ENCODE assay signal across 8 cellular contexts in the genomic region with DNA sequence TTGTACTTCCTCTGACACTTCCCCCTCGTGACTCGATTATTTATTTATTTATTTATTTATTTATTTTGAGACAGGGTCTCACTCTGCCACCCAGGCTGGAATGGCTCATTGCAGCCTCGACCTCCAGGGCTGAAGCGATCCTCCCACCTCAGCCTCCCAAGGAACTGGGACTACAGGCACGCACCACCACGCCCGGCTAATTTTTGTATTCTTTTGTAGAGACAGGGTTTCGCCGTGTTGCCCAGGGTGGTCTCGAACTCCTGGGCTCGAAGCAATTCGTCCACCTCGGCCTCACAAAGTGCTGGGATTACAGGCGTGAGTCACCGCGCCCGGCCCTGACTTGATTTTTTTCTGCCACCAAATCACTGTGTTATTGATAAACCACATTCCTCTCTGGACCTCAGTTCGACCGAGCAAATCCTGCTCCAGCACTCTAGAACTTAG. TPM values are rescaled to one million over a fixed set of nuclear protein-coding genes. Genes with fewer than 3 reads are reported as not detected.
A peak's percentile ranks its signal among the peaks of the same experiment; 100 is the strongest.
DNase-seq lines count a peak whose midpoint lies in the region; ATAC-seq and TF ChIP-seq lines count a peak whose summit lies in the region.

No MANE protein-coding gene starts in this region.

- POLR2A ChIA-PET in T-cell (lab: Charles Lee) = interaction anchor here (0.6 to 1.9 kb wide), 14 partner anchors 8 to 383 kb away, joined by 3 to 26 read pairs (median 4); a partner anchor contains a TSS

- H3K4me2 ChIP-seq in smooth muscle cell = peak overlapping the region; percentile 98

- H3K27me3 Mint-ChIP-seq in T-cell = peaks cover 6 to 29% of the 10 kb centered on the region in 2 donors

- no peaks in the 10 kb centered on the region for H3K9me3 Mint-ChIP-seq in T-cell

- H3K27ac Mint-ChIP-seq in T-cell = peak overlapping the region; percentile 97 to 98

- no peak for TF ChIP-seq CTCF in gastroesophageal sphincter (IDR thresholded peaks at IDR 0.05)
- TF ChIP-seq CTCF in smooth muscle cell (IDR thresholded peaks at IDR 0.05; ENCODE audit: borderline replicate concordance, insufficient read depth, poor library complexity, severe bottlenecking) = no peak

- CTCF ChIA-PET in T-cell (lab: Charles Lee) = interaction anchor here (0.6 to 1.9 kb wide), 14 partner anchors 8 to 234 kb away, joined by 3 to 18 read pairs (median 6); a partner anchor contains a TSS

- peaks cover 39% of the 10 kb centered on the region for H3F3A ChIP-seq in smooth muscle cell (ENCODE audit: low read depth)

- H3K4me3 ChIP-seq in gastroesophageal sphincter (peak overlapping the region; percentile 83 to 89), smooth muscle cell (peak overlapping the region; percentile 79)

- peaks cover 48 to 51% (median 51%) of the 10 kb centered on the region in 3 donors for H3K4me1 Mint-ChIP-seq in T-cell

- DNase-seq in T-cell (no peak), smooth muscle cell (lab: John Stamatoyannopoulos, UW; ENCODE audit: unreplicated experiment) (no peak), NK-92 (lab: John Stamatoyannopoulos, UW; ENCODE audit: unreplicated experiment) (no peak), NOMO-1 treated with dmso at 0.1 percent for 144 hours (lab: John Stamatoyannopoulos, UW; ENCODE audit: unreplicated experiment) (no peak), mesenteric fat pad (ENCODE audit: low spot score) (no peak), DMS79 (lab: John Stamatoyannopoulos, UW) (no peak)

- WGBS in gastroesophageal sphincter (ENCODE audit: low coverage in 1 of 2), 2 donors = 28 to 49% methylated on average over 7 to 18 of the region's 19 CpGs
- 14% methylated on average over 19 of the region's 19 CpGs for WGBS in smooth muscle cell (ENCODE audit: low lambda C conversion rate)

- peaks cover 53% of the 10 kb centered on the region for H3K79me2 ChIP-seq in smooth muscle cell (ENCODE audit: low read depth)

- TF ChIP-seq POLR2A in gastroesophageal sphincter (IDR thresholded peaks at IDR 0.05) = no peak

- peaks cover 64% of the 10 kb centered on the region for H4K20me1 ChIP-seq in smooth muscle cell (ENCODE audit: low read depth)

- H3K36me3 Mint-ChIP-seq in T-cell = peaks cover 28% of the 10 kb centered on the region

- no peak for TF ChIP-seq EP300 in gastroesophageal sphincter (IDR thresholded peaks at IDR 0.05)

- peak overlapping the region; percentile 78 to 95 (median 93) for H3K27ac ChIP-seq in gastroesophageal sphincter
- H3K27ac ChIP-seq in smooth muscle cell (ENCODE audit: low read depth) = peak overlapping the region; percentile 98

- H3K9ac ChIP-seq in smooth muscle cell (ENCODE audit: low read depth) = peak overlapping the region; percentile 99

- H3K9me3 ChIP-seq in gastroesophageal sphincter (no peaks in the 10 kb centered on the region), smooth muscle cell (replicated peaks; ENCODE audit: low read depth) (no peaks in the 10 kb centered on the region)

- H3K4me3 Mint-ChIP-seq in T-cell = peak overlapping the region; percentile 97 to 99 (median 98)

- no peak overlapping the region for H2AFZ ChIP-seq in smooth muscle cell (ENCODE audit: low read depth)

- no peaks in the 10 kb centered on the region for H3K27me3 ChIP-seq in gastroesophageal sphincter
- H3K27me3 ChIP-seq in smooth muscle cell (ENCODE audit: low read depth) = no peaks in the 10 kb centered on the region

- H3K4me1 ChIP-seq in gastroesophageal sphincter (peaks cover 4 to 72% (median 37%) of the 10 kb centered on the region in 3 donors), smooth muscle cell (ENCODE audit: low read depth) (peaks cover 35% of the 10 kb centered on the region)

- H3K36me3 ChIP-seq in gastroesophageal sphincter = peaks cover 0 to 50% of the 10 kb centered on the region in 2 donors
- no peaks in the 10 kb centered on the region for H3K36me3 ChIP-seq in smooth muscle cell (ENCODE audit: low read depth)

- ATAC-seq in GM21526 (IDR thresholded peaks at IDR 0.05; ENCODE audit: low FRiP score, unreplicated experiment) (peak; percentile 0), T-cell (replicated peaks in 1 of 4) (peak in 1 of 4 experiments; percentile 1), gastroesophageal sphincter (no peak)

RNA-seq across cellular contexts. Expression of a gene that starts 0.8 kb away (rescaled TPM):
- 1,000 to 10,000 TPM; 2,927 to 3,276 (median 3,036) TPM for total RNA-seq in T-cell
- 100 to 1,000 TPM; 317 to 834 (median 683) TPM for total RNA-seq in gastroesophageal sphincter
- total RNA-seq in smooth muscle cell = 626 and 629 TPM in 2 replicates
- polyA plus RNA-seq in smooth muscle cell = 1,149 and 1,234 TPM in 2 replicates
- total RNA-seq in mesenteric fat pad = 1,078 TPM

RNA-seq across cellular contexts. Expression of a gene that starts 1.3 kb away (rescaled TPM):
- 10 to 100 TPM in 3 of 5 donors, 1 to 10 TPM in 2; 7.6 to 82.8 (median 11.0) TPM for total RNA-seq in T-cell
- total RNA-seq in gastroesophageal sphincter = 100 to 1,000 TPM; 185 to 219 (median 196) TPM
- total RNA-seq in smooth muscle cell = 141 and 208 TPM in 2 replicates
- polyA plus RNA-seq in smooth muscle cell = 256 and 289 TPM in 2 replicates
- total RNA-seq in mesenteric fat pad = 43.3 TPM

RNA-seq across cellular contexts. Expression of a gene that starts 7.0 kb away (rescaled TPM):
- total RNA-seq in T-cell (1 to 10 TPM in 4 of 5 donors, not detected in 1; 1.2 to 1.8 (median 1.3) TPM), gastroesophageal sphincter (1 to 10 TPM in 2 of 4 donors, not detected in 2; 1.1 to 2.8 TPM), smooth muscle cell (14.7 and 21.9 TPM in 2 replicates), mesenteric fat pad (3.4 TPM)
- 11.2 and 15.6 TPM in 2 replicates for polyA plus RNA-seq in smooth muscle cell

RNA-seq across cellular contexts. Expression of a gene that starts 7.3 kb away (rescaled TPM):
- total RNA-seq in T-cell = 10 to 100 TPM in 3 of 5 donors, 1 to 10 TPM in 2; 5.6 to 11.6 (median 10.2) TPM
- total RNA-seq in gastroesophageal sphincter = 1 to 10 TPM in 2 of 4 donors, under 1 TPM in 1, not detected in 1; 0.40 to 1.9 (median 1.1) TPM
- 1.9 and 3.0 TPM in 2 replicates for total RNA-seq in smooth muscle cell
- polyA plus RNA-seq in smooth muscle cell = 1.8 and 3.0 TPM in 2 replicates
- total RNA-seq in mesenteric fat pad = 1.3 TPM

RNA-seq across cellular contexts. Expression of a gene that starts 9.6 kb away (rescaled TPM):
- 10 to 100 TPM in 3 of 5 donors, 1 to 10 TPM in 2; 7.7 to 13.6 (median 12.7) TPM for total RNA-seq in T-cell
- total RNA-seq in gastroesophageal sphincter = 1 to 10 TPM in 2 of 4 donors, under 1 TPM in 1, not detected in 1; 0.94 to 2.0 (median 1.8) TPM
- 1.2 and 2.8 TPM in 2 replicates for total RNA-seq in smooth muscle cell
- polyA plus RNA-seq in smooth muscle cell = 4.6 TPM in 2 replicates
- 2.3 TPM for total RNA-seq in mesenteric fat pad
